Comparison of ENCODE assay signal across 8 cellular contexts in the genomic region with DNA sequence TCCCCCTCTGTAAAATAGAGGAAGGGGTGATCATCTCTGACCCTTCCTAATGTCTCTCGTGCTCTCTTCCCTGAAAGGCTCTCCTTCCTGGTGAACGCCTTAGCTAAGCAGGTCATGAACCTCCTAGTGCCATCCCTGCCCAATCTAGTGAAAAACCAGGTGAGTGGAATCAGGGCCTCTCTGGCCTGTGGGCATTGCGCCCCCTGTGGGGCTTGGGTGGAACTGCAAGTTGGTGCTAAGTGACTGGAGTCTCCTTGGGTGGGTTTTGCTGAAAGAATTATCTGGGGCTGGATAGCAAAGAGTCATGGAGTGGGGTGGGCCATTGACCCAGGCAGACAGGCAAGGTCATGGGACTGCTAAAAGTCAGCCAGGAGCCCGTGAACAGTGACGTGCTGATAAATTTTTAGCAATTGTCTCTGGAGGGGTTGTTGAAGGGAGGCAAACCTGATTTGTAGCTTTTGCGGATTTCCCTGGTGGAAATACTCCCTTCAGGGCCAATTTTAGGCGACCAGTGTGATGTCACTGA. TPM values are rescaled to one million over a fixed set of nuclear protein-coding genes. Genes with fewer than 3 reads are reported as not detected.
DNase-seq lines count a peak whose midpoint lies in the region; ATAC-seq and TF ChIP-seq lines count a peak whose summit lies in the region.

No MANE protein-coding gene starts in this region.

- no peaks in the 10 kb centered on the region for H3K36me3 ChIP-seq in CD4-positive, CD25-positive, alpha-beta regulatory T cell (ENCODE audit: control insufficient read depth, insufficient read depth, low read length)

- H3K27ac ChIP-seq in CD4-positive, CD25-positive, alpha-beta regulatory T cell (ENCODE audit: insufficient read depth, low read length, poor library complexity, severe bottlenecking), result no peak overlapping the region

- no peaks in the 10 kb centered on the region for H3K9me3 ChIP-seq in CD4-positive, CD25-positive, alpha-beta regulatory T cell (ENCODE audit: control insufficient read depth in 2 of 2, low read length in 2 of 2)

- no peaks in the 10 kb centered on the region for H3K4me1 Mint-ChIP-seq in CD4-positive, CD25-positive, alpha-beta regulatory T cell
- H3K4me1 Mint-ChIP-seq in HFFc6 (ENCODE audit: low read depth), result no peaks in the 10 kb centered on the region
- H3K4me1 Mint-ChIP-seq in activated naive CD4-positive, alpha-beta T cell treated with anti-CD3 and anti-CD28 coated beads, Interleukin-2, amount 50 U/mL, for 24 hours, result no peaks in the 10 kb centered on the region

- peak; percentile 45 to 52 (median 48) for DNase-seq in CD4-positive, CD25-positive, alpha-beta regulatory T cell
- no peak for DNase-seq in HFFc6
- DNase-seq in hypothalamus (lab: John Stamatoyannopoulos, UW), result peak in 32 of 51 donors; percentile 1 to 68 (median 16)
- DNase-seq in stimulated activated CD4-positive, alpha-beta T cell treated with anti-CD3 and anti-CD28 coated beads, Interleukin-15, amount 100 ng/mL, for 48 hours (ENCODE audit: low read depth in 2 of 2), result peak; percentile 34 to 52
- no peak for DNase-seq in amniotic stem cell (lab: John Stamatoyannopoulos, UW)

- TF ChIP-seq CTCF in HFFc6 (IDR thresholded peaks at IDR 0.05), result peak; percentile 97

- H3K4me3 Mint-ChIP-seq in CD4-positive, CD25-positive, alpha-beta regulatory T cell, result no peak overlapping the region
- no peak overlapping the region for H3K4me3 Mint-ChIP-seq in HFFc6
- H3K4me3 Mint-ChIP-seq in activated naive CD4-positive, alpha-beta T cell treated with anti-CD3 and anti-CD28 coated beads, Interleukin-2, amount 50 U/mL, for 24 hours, result no peak overlapping the region

- no peak overlapping the region for H3K27ac Mint-ChIP-seq in CD4-positive, CD25-positive, alpha-beta regulatory T cell
- H3K27ac Mint-ChIP-seq in HFFc6, result no peak overlapping the region
- H3K27ac Mint-ChIP-seq in activated naive CD4-positive, alpha-beta T cell treated with anti-CD3 and anti-CD28 coated beads, Interleukin-2, amount 50 U/mL, for 24 hours, result peak overlapping the region; percentile 80

- no peaks in the 10 kb centered on the region for H3K27me3 ChIP-seq in CD4-positive, CD25-positive, alpha-beta regulatory T cell (ENCODE audit: control insufficient read depth, insufficient read depth, low read length)

- no peaks in the 10 kb centered on the region for H3K36me3 Mint-ChIP-seq in CD4-positive, CD25-positive, alpha-beta regulatory T cell
- H3K36me3 Mint-ChIP-seq in HFFc6 (ENCODE audit: low read depth), result no peaks in the 10 kb centered on the region
- no peaks in the 10 kb centered on the region for H3K36me3 Mint-ChIP-seq in activated naive CD4-positive, alpha-beta T cell treated with anti-CD3 and anti-CD28 coated beads, Interleukin-2, amount 50 U/mL, for 24 hours

- H3K9me3 Mint-ChIP-seq in CD4-positive, CD25-positive, alpha-beta regulatory T cell, result peaks cover 0 to 1% (median 0%) of the 10 kb centered on the region in 7 donors
- H3K9me3 Mint-ChIP-seq in HFFc6, result no peaks in the 10 kb centered on the region
- no peaks in the 10 kb centered on the region for H3K9me3 Mint-ChIP-seq in activated naive CD4-positive, alpha-beta T cell treated with anti-CD3 and anti-CD28 coated beads, Interleukin-2, amount 50 U/mL, for 24 hours

- H3K4me1 ChIP-seq in CD4-positive, CD25-positive, alpha-beta regulatory T cell (ENCODE audit: control insufficient read depth, insufficient read depth, low read length, poor library complexity, severe bottlenecking), result no peaks in the 10 kb centered on the region

- H3K4me3 ChIP-seq in CD4-positive, CD25-positive, alpha-beta regulatory T cell (ENCODE audit: low read depth, low read length), result no peak overlapping the region

- peaks cover 7% of the 10 kb centered on the region for H3K27me3 Mint-ChIP-seq in CD4-positive, CD25-positive, alpha-beta regulatory T cell
- peaks cover 36% of the 10 kb centered on the region for H3K27me3 Mint-ChIP-seq in HFFc6 (ENCODE audit: insufficient read depth)
- H3K27me3 Mint-ChIP-seq in activated naive CD4-positive, alpha-beta T cell treated with anti-CD3 and anti-CD28 coated beads, Interleukin-2, amount 50 U/mL, for 24 hours, result peaks cover 3% of the 10 kb centered on the region

- ATAC-seq in CD4-positive, CD25-positive, alpha-beta regulatory T cell (ENCODE audit: low read depth in 2 of 2), result peak in 1 of 2 donors; percentile 39
- ATAC-seq in SK-N-SH treated with all-trans-retinoic acid at 6 μM for 48 hours (peak; percentile 58; the same call in 2 of the 3 replicates), GM21390 (IDR thresholded peaks at IDR 0.05; ENCODE audit: unreplicated experiment) (no peak)

TF ChIP-seq in SK-N-SH treated with all-trans-retinoic acid at 6 μM for 48 hours, 23 proteins besides CTCF, POLR2A, EP300 and RAD21 (continues in another document):
- TF ChIP-seq TCF4 (CRISPR knock-in tag; IDR thresholded peaks at IDR 0.05; ENCODE audit: borderline replicate concordance), result no peak
- TF ChIP-seq, protein P1, sequence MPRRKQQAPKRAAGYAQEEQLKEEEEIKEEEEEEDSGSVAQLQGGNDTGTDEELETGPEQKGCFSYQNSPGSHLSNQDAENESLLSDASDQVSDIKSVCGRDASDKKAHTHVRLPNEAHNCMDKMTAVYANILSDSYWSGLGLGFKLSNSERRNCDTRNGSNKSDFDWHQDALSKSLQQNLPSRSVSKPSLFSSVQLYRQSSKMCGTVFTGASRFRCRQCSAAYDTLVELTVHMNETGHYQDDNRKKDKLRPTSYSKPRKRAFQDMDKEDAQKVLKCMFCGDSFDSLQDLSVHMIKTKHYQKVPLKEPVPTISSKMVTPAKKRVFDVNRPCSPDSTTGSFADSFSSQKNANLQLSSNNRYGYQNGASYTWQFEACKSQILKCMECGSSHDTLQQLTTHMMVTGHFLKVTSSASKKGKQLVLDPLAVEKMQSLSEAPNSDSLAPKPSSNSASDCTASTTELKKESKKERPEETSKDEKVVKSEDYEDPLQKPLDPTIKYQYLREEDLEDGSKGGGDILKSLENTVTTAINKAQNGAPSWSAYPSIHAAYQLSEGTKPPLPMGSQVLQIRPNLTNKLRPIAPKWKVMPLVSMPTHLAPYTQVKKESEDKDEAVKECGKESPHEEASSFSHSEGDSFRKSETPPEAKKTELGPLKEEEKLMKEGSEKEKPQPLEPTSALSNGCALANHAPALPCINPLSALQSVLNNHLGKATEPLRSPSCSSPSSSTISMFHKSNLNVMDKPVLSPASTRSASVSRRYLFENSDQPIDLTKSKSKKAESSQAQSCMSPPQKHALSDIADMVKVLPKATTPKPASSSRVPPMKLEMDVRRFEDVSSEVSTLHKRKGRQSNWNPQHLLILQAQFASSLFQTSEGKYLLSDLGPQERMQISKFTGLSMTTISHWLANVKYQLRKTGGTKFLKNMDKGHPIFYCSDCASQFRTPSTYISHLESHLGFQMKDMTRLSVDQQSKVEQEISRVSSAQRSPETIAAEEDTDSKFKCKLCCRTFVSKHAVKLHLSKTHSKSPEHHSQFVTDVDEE (CRISPR knock-in tag; IDR thresholded peaks at IDR 0.05), result no peak
- no peak for TF ChIP-seq OSR1 (CRISPR knock-in tag; IDR thresholded peaks at IDR 0.05)
- no peak for TF ChIP-seq BACH2 (CRISPR knock-in tag; IDR thresholded peaks at IDR 0.05; ENCODE audit: borderline replicate concordance)
- no peak for TF ChIP-seq ZFP30 (CRISPR knock-in tag; IDR thresholded peaks at IDR 0.05)
- TF ChIP-seq RARB (CRISPR knock-in tag; IDR thresholded peaks at IDR 0.05), result no peak
- TF ChIP-seq ESRRG (CRISPR knock-in tag; IDR thresholded peaks at IDR 0.05), result no peak
- TF ChIP-seq, protein P2, sequence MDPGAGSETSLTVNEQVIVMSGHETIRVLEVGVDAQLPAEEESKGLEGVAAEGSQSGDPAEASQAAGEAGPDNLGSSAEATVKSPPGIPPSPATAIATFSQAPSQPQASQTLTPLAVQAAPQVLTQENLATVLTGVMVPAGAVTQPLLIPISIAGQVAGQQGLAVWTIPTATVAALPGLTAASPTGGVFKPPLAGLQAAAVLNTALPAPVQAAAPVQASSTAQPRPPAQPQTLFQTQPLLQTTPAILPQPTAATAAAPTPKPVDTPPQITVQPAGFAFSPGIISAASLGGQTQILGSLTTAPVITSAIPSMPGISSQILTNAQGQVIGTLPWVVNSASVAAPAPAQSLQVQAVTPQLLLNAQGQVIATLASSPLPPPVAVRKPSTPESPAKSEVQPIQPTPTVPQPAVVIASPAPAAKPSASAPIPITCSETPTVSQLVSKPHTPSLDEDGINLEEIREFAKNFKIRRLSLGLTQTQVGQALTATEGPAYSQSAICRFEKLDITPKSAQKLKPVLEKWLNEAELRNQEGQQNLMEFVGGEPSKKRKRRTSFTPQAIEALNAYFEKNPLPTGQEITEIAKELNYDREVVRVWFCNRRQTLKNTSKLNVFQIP (CRISPR knock-in tag; IDR thresholded peaks at IDR 0.05; ENCODE audit: borderline replicate concordance, low read depth), result no peak
- TF ChIP-seq PPARA (CRISPR knock-in tag; IDR thresholded peaks at IDR 0.05; ENCODE audit: borderline replicate concordance), result no peak
- TF ChIP-seq ZC3H10 (CRISPR knock-in tag; IDR thresholded peaks at IDR 0.05), result no peak
- TF ChIP-seq ZNF565 (CRISPR knock-in tag; conservative IDR thresholded peaks at IDR 0.05; ENCODE audit: low read depth), result no peak
- TF ChIP-seq ISL1 (CRISPR knock-in tag; IDR thresholded peaks at IDR 0.05), result no peak
- no peak for TF ChIP-seq ZFP3 (CRISPR knock-in tag; IDR thresholded peaks at IDR 0.05)
- no peak for TF ChIP-seq TOX (CRISPR knock-in tag; IDR thresholded peaks at IDR 0.05; ENCODE audit: borderline replicate concordance)
- no peak for TF ChIP-seq SNAI2 (CRISPR knock-in tag; IDR thresholded peaks at IDR 0.05)
- no peak for TF ChIP-seq CSDC2 (CRISPR knock-in tag; IDR thresholded peaks at IDR 0.05)

RNA-seq across cellular contexts. Expression of a gene that starts 8.9 kb away (rescaled TPM):
- total RNA-seq in CD4-positive, CD25-positive, alpha-beta regulatory T cell, result not detected
- polyA plus RNA-seq in CD4-positive, CD25-positive, alpha-beta regulatory T cell, result not detected
- total RNA-seq in HFFc6 (2021; fragmentation: NEBNext Ultra II Directional; extraction: Animal tissue kit (Norgen Biotek cat#: 25700)), result not detected

RNA-seq across cellular contexts. Expression of a gene that starts 56.1 kb away (rescaled TPM):
- total RNA-seq in CD4-positive, CD25-positive, alpha-beta regulatory T cell, result not detected
- not detected for polyA plus RNA-seq in CD4-positive, CD25-positive, alpha-beta regulatory T cell
- total RNA-seq in HFFc6 (2021; fragmentation: NEBNext Ultra II Directional; extraction: Animal tissue kit (Norgen Biotek cat#: 25700)), result not detected

Comparison
In these comparisons a context has a peak if more than half of its experiments do, and no peak if none do; other contexts are left out.
1. DNase-seq: peak in CD4-positive, CD25-positive, alpha-beta regulatory T cell (3 of 3), hypothalamus (32 of 51) and stimulated activated CD4-positive, alpha-beta T cell treated with anti-CD3 and anti-CD28 coated beads, Interleukin-15, amount 100 ng/mL, for 48 hours (2 of 2); none in HFFc6 (single experiment) and amniotic stem cell (single experiment).